In the genomic region with DNA sequence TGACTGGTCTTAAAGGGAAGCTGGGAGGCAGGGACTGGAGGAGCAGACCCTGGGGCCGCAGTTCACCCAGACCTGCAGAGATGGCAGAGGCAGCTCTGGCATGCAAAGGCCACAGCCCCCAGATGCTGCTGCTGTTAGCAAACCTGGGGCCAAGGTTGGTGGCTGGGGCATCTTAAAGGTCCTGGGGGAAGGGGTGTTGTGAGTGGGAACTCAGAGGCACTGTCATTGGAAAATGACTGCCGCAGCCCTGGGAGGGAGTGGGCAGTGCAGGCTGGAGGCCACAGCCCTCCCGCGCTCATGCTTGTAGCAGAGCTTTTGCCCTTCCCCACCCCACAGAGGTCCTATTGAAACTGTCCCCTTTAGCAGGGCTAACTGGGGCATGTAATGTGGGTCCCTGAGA, we compare ENCODE assay signal across 18 cellular contexts.
A peak's percentile ranks its signal among the peaks of the same experiment; 100 is the strongest.
DNase-seq lines count a peak whose midpoint lies in the region; ATAC-seq, FAIRE-seq and TF ChIP-seq lines count a peak whose summit lies in the region.
"Had no signal": no experiment of that assay in that cellular context is flagged by ENCODE, and none has a peak within 500 bp of the region (broad histone marks: within the 10 kb centered on the region; RNA-seq: fewer than 3 reads in every experiment).

No MANE protein-coding gene starts in this region.

- no peak overlapping the region for H2AK5ac ChIP-seq in H1 (ENCODE audit: low read depth, low read length)

- no peaks in the 10 kb centered on the region for H3K27me3 ChIP-seq in BE2C
- H3K27me3 ChIP-seq in H1 (replicated peaks in 1 of 4; ENCODE audit: control insufficient read depth in 3 of 4, extremely low read depth in 1 of 4, insufficient read depth in 3 of 4, low read length in 3 of 4) = no peaks in the 10 kb centered on the region
- H3K27me3 ChIP-seq in CD8-positive, alpha-beta T cell (ENCODE audit: insufficient read depth, low read length) = no peaks in the 10 kb centered on the region

- H3K36me3 ChIP-seq in BE2C (no peaks in the 10 kb centered on the region), H1 (ENCODE audit: control insufficient read depth in 2 of 4, insufficient read depth in 4 of 4, low read length in 3 of 4) (no peaks in the 10 kb centered on the region)
- H3K36me3 ChIP-seq in CD8-positive, alpha-beta T cell (ENCODE audit: insufficient read depth, low read length) = no peaks in the 10 kb centered on the region

- no peak for TF ChIP-seq CTCF in BE2C (IDR thresholded peaks at IDR 0.05; ENCODE audit: low read depth, low read length)
- no peak for TF ChIP-seq CTCF in H1 (IDR thresholded peaks at IDR 0.05; ENCODE audit: control extremely low read depth in 1 of 3, insufficient read depth in 1 of 3, low read depth in 1 of 3, low read length in 3 of 3)
- no peak for TF ChIP-seq CTCF in CD8-positive, alpha-beta T cell (IDR thresholded peaks at IDR 0.05)

- no peak overlapping the region for H3K27ac Mint-ChIP-seq in activated naive CD8-positive, alpha-beta T cell treated with anti-CD3 and anti-CD28 coated beads, Interleukin-2, amount 50 U/mL, for 24 hours
- H3K27ac Mint-ChIP-seq in CD8-positive, alpha-beta T cell = no peak overlapping the region
- H3K27ac Mint-ChIP-seq: CD14-positive monocyte; CD8-positive, alpha-beta memory T cell; HFFc6 had no signal

- H3K79me2 ChIP-seq in H1 (ENCODE audit: control insufficient read depth in 1 of 2, insufficient read depth in 2 of 2, low read length in 2 of 2) = no peaks in the 10 kb centered on the region

- H4K5ac ChIP-seq in H1 (ENCODE audit: insufficient read length, low read depth, low read length) = no peak overlapping the region

- no peak overlapping the region for H3K27ac ChIP-seq in H1 (ENCODE audit: low read depth, low read length)
- H3K27ac ChIP-seq in CD8-positive, alpha-beta T cell (ENCODE audit: low read depth, low read length) = no peak overlapping the region
- H3K27ac ChIP-seq: A549, HL-60 had no signal

- POLR2A ChIA-PET in H1 (lab: Charles Lee; ENCODE audit: partially characterized antibody) = interaction anchor here (0.9 kb wide), 1 partner anchor 8 kb away, joined by 3 read pairs; no protein-coding TSS in a partner anchor
- POLR2A ChIA-PET in CD8-positive, alpha-beta T cell (lab: Charles Lee) = no interaction called here

- in situ Hi-C loops in G401 (cut with HindIII; ENCODE audit: low sequenced_read_pairs) = no loop called here

- H3K36me3 Mint-ChIP-seq in activated naive CD8-positive, alpha-beta T cell treated with anti-CD3 and anti-CD28 coated beads, Interleukin-2, amount 50 U/mL, for 24 hours (ENCODE audit: low read depth) = no peaks in the 10 kb centered on the region
- H3K36me3 Mint-ChIP-seq in CD8-positive, alpha-beta T cell = no peaks in the 10 kb centered on the region
- H3K36me3 Mint-ChIP-seq: CD14-positive monocyte; CD8-positive, alpha-beta memory T cell had no signal

- H3K79me1 ChIP-seq in H1 (ENCODE audit: low read depth, low read length) = peaks cover 3% of the 10 kb centered on the region; the same call in 1 of the 2 replicates

- H2BK15ac ChIP-seq in H1 (ENCODE audit: low read length) = no peak overlapping the region

- no peak overlapping the region for H3K9ac ChIP-seq in H1 (replicated peaks in 1 of 4; ENCODE audit: extremely low read depth in 1 of 4, low read depth in 3 of 4, low read length in 3 of 4)

- H3K9me3 Mint-ChIP-seq in activated naive CD8-positive, alpha-beta T cell treated with anti-CD3 and anti-CD28 coated beads, Interleukin-2, amount 50 U/mL, for 24 hours = peaks cover 28% of the 10 kb centered on the region
- H3K9me3 Mint-ChIP-seq in CD8-positive, alpha-beta T cell = peaks cover 28% of the 10 kb centered on the region

- H4K8ac ChIP-seq in H1 (ENCODE audit: extremely low read depth, insufficient read depth, low read length) = peak overlapping the region; percentile 74; the same call in 1 of the 2 replicates

- H3K9me3 ChIP-seq in BE2C = no peaks in the 10 kb centered on the region; the same call in 1 of the 2 replicates
- H3K9me3 ChIP-seq in H1 (ENCODE audit: insufficient read depth in 2 of 2, low read depth in 1 of 2, low read length in 1 of 2) = peaks cover 5 to 6% of the 10 kb centered on the region in 2 experiments; a peak in 3 of 4 replicates
- H3K9me3 ChIP-seq in CD8-positive, alpha-beta T cell (ENCODE audit: low read length) = no peaks in the 10 kb centered on the region

- no peak overlapping the region for H3K56ac ChIP-seq in H1 (replicated peaks; ENCODE audit: insufficient read length, low read depth, low read length)

- H2BK5ac ChIP-seq in H1 (ENCODE audit: low read depth, low read length) = no peak overlapping the region

- intact Hi-C loops in posterior vena cava (cut with DNase I) = no loop called here
- intact Hi-C loops in CD8-positive, alpha-beta T cell (cut with DNase I, micrococcal nuclease) = no loop called here

- H4K91ac ChIP-seq in H1 (replicated peaks; ENCODE audit: insufficient read length, low read length) = no peak overlapping the region

- H3K4me3 ChIP-seq in BE2C (ENCODE audit: low read depth, low read length) = no peak overlapping the region
- H3K4me3 ChIP-seq in H1 (ENCODE audit: extremely low read depth in 1 of 4, insufficient read depth in 2 of 4, low read depth in 3 of 4, low read length in 4 of 4) = no peak overlapping the region
- H3K4me3 ChIP-seq in CD8-positive, alpha-beta T cell (ENCODE audit: low read depth, low read length) = no peak overlapping the region
- H3K4me3 ChIP-seq: A549 had no signal

- H4K20me1 ChIP-seq in H1 (replicated peaks in 1 of 2; ENCODE audit: control insufficient read depth in 1 of 2, insufficient read depth in 2 of 2, low read length in 2 of 2) = peaks cover 2 to 4% of the 10 kb centered on the region in 2 experiments

- FAIRE-seq in H1 (lab: Jason Lieb, UNC) = no peak
- FAIRE-seq: A549, GM19239 had no signal

- no peak overlapping the region for H3K4me2 ChIP-seq in H1 (ENCODE audit: insufficient read depth in 1 of 2, low read depth in 2 of 2, low read length in 2 of 2)
- H3K4me2 ChIP-seq: A549 had no signal

- no peak overlapping the region for H3K23ac ChIP-seq in H1 (ENCODE audit: insufficient read length)

- WGBS in H1 (ENCODE audit: extremely low coverage in 1 of 2, insufficient coverage in 1 of 2, insufficient read length in 1 of 2, insufficient replicate concordance in 2 of 2, low coverage in 1 of 2, low lambda C conversion rate in 2 of 2, missing lambda C conversion rate in 1 of 2), 2 experiments = 100% methylated on average over 4 of the region's 4 CpGs; no CpG with 5 or more reads in 1 of the 2 experiments

- no peak overlapping the region for H3K14ac ChIP-seq in H1 (ENCODE audit: insufficient read length)

- H2BK20ac ChIP-seq in H1 (ENCODE audit: low read length) = no peak overlapping the region

- DNase-seq in BE2C (peak; percentile 8), G401 (ENCODE audit: low spot score) (peak; percentile 9), H1 (ENCODE audit: low read depth in 1 of 2, low spot score in 2 of 2) (no peak), posterior vena cava (ENCODE audit: low spot score) (peak; percentile 61)
- no peak for DNase-seq in activated naive CD8-positive, alpha-beta T cell treated with anti-CD3 and anti-CD28 coated beads, Interleukin-2, amount 50 U/mL, for 24 hours
- no peak for DNase-seq in CD8-positive, alpha-beta T cell
- DNase-seq: Caco-2, DND-41, GF-D8, GOT3, HCEC 1CT, HFFc6 had no signal

- no peak overlapping the region for H3K4ac ChIP-seq in H1 (replicated peaks; ENCODE audit: insufficient read length, low read depth, low read length)

- no peaks in the 10 kb centered on the region for H3K23me2 ChIP-seq in H1 (ENCODE audit: low read depth, low read length)

- no peak overlapping the region for H3K18ac ChIP-seq in H1 (ENCODE audit: extremely low read depth, low read length)

- no peak overlapping the region for H2AFZ ChIP-seq in H1 (ENCODE audit: low read length)

- H3K4me1 ChIP-seq in BE2C (no peaks in the 10 kb centered on the region), H1 (replicated peaks in 1 of 4; ENCODE audit: control insufficient read depth in 3 of 4, insufficient read depth in 4 of 4, low read length in 3 of 4) (peaks cover 0 to 7% (median 3%) of the 10 kb centered on the region in 4 experiments; a peak in 5 of 7 replicates)
- no peaks in the 10 kb centered on the region for H3K4me1 ChIP-seq in CD8-positive, alpha-beta T cell (ENCODE audit: insufficient read depth, low read length)
- H3K4me1 ChIP-seq: A549, Caco-2 had no signal

- H3K27me3 Mint-ChIP-seq in activated naive CD8-positive, alpha-beta T cell treated with anti-CD3 and anti-CD28 coated beads, Interleukin-2, amount 50 U/mL, for 24 hours = peaks cover 2% of the 10 kb centered on the region
- H3K27me3 Mint-ChIP-seq in CD8-positive, alpha-beta T cell (ENCODE audit: low read depth) = no peaks in the 10 kb centered on the region

- H2BK12ac ChIP-seq in H1 (ENCODE audit: low read depth, low read length) = no peak overlapping the region

- H3K4me3 Mint-ChIP-seq in activated naive CD8-positive, alpha-beta T cell treated with anti-CD3 and anti-CD28 coated beads, Interleukin-2, amount 50 U/mL, for 24 hours = no peak overlapping the region
- H3K4me3 Mint-ChIP-seq in CD8-positive, alpha-beta T cell = no peak overlapping the region
- H3K4me3 Mint-ChIP-seq: CD14-positive monocyte; CD8-positive, alpha-beta memory T cell; HFFc6 had no signal

- no peak for TF ChIP-seq POLR2A in H1 (IDR thresholded peaks at IDR 0.05; ENCODE audit: control extremely low read depth in 1 of 2, low read depth in 2 of 2, low read length in 2 of 2)

- no peak for TF ChIP-seq EP300 in H1 (IDR thresholded peaks at IDR 0.05; ENCODE audit: borderline replicate concordance in 1 of 2, low read depth in 2 of 2, low read length in 2 of 2)

- CTCF ChIA-PET in H1 (lab: Charles Lee; ENCODE audit: partially characterized antibody) = interaction anchor here (0.6 to 12.0 kb wide), 26 partner anchors 8 to 325 kb away, joined by 3 to 150 read pairs (median 5); no protein-coding TSS in a partner anchor
- CTCF ChIA-PET in CD8-positive, alpha-beta T cell (lab: Charles Lee) = no interaction called here

- TF ChIP-seq RAD21 in H1 (IDR thresholded peaks at IDR 0.05 in 1 of 2, conservative IDR thresholded peaks at IDR 0.05 in 1 of 2; ENCODE audit: low read depth in 2 of 2, low read length in 2 of 2) = no peak

- ATAC-seq in activated naive CD8-positive, alpha-beta T cell treated with anti-CD3 and anti-CD28 coated beads, Interleukin-2, amount 50 U/mL, for 24 hours = no peak
- ATAC-seq in HG02642 (IDR thresholded peaks at IDR 0.05; ENCODE audit: poor library complexity, unreplicated experiment) = no peak
- ATAC-seq in CD8-positive, alpha-beta T cell = no peak
- ATAC-seq: A549 had no signal

- no peaks in the 10 kb centered on the region for H3K4me1 Mint-ChIP-seq in activated naive CD8-positive, alpha-beta T cell treated with anti-CD3 and anti-CD28 coated beads, Interleukin-2, amount 50 U/mL, for 24 hours
- no peaks in the 10 kb centered on the region for H3K4me1 Mint-ChIP-seq in CD8-positive, alpha-beta T cell (ENCODE audit: low read depth)
- H3K4me1 Mint-ChIP-seq: CD14-positive monocyte; CD8-positive, alpha-beta memory T cell had no signal

- no peak overlapping the region for H2BK120ac ChIP-seq in H1 (replicated peaks; ENCODE audit: low read depth, low read length)

TF ChIP-seq in H1, 55 proteins besides CTCF, POLR2A, EP300 and RAD21 (continues in another document):
- TF ChIP-seq NANOG (IDR thresholded peaks at IDR 0.05; ENCODE audit: insufficient read depth, low read depth, low read length, poor library complexity, severe bottlenecking) (no peak), MAFK (IDR thresholded peaks at IDR 0.05; ENCODE audit: low read depth, low read length) (no peak), SP2 (IDR thresholded peaks at IDR 0.05; ENCODE audit: low read length) (no peak)

Comparison
In these comparisons a context has a peak if more than half of its experiments do, and no peak if none do; other contexts are left out.
1. DNase-seq: peak in BE2C (single experiment), G401 (single experiment) and posterior vena cava (single experiment); none in H1 (0 of 2), activated naive CD8-positive, alpha-beta T cell treated with anti-CD3 and anti-CD28 coated beads, Interleukin-2, amount 50 U/mL, for 24 hours (single experiment) and CD8-positive, alpha-beta T cell (0 of 7).